ENCODE assay signal across 8 cellular contexts in the genomic region with DNA sequence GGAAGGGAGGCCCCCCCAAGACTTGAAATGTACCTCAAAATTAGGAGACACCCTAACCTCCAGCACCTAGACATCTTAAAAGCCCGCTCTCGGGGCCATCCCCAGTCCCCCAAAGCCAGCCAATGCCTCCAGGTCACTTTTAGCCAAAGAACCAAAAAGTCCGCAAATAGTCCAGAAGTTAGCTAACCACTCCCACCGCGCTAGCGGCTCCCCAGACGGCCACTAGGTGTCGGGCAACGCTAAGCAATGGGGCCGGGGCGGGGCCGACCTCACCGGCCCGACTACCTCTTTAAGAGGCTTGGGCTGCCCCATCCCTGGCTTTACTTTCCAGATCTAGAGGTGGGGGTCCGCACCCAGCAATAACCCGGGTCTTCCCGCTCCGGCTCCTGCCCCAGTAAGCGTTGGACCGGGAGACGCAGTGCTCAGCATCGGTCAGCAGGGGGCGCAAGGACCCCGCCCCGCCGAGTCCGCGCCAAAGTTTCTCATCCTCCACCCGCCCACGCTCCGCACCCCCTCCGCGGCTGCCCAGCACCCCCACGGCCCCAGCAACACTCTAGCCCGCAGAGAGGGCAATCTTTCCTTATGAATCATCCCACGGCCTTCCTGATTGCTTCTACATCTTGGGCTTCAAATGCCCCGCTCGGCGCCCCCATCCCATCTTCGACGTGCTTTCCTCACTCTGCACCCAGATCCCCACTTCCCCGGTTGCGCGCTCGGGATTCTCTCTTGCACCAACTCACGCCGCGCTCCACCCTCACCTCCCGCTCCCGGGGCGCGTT. TPM values are rescaled to one million over a fixed set of nuclear protein-coding genes. Genes with fewer than 3 reads are reported as not detected.
DNase-seq lines count a peak whose midpoint lies in the region; ATAC-seq and TF ChIP-seq lines count a peak whose summit lies in the region.

No MANE protein-coding gene starts in this region.

- H3K9me3 Mint-ChIP-seq in dendritic cell treated with granulocyte-macrophage colony-stimulating factor and Interleukin-4, amounts not matched to agents 40 ng/mL and 50 ng/mL, for 4 days, result no peaks in the 10 kb centered on the region

- H3K36me3 ChIP-seq in liver (ENCODE audit: control insufficient read depth in 4 of 4, insufficient read depth in 3 of 4, low read depth in 1 of 4, low read length in 3 of 4), result no peaks in the 10 kb centered on the region

- peak overlapping the region; percentile 71 for H3K4me3 Mint-ChIP-seq in dendritic cell treated with granulocyte-macrophage colony-stimulating factor and Interleukin-4, amounts not matched to agents 40 ng/mL and 50 ng/mL, for 4 days

- intact Hi-C loops in dendritic cell treated with granulocyte-macrophage colony-stimulating factor and Interleukin-4, amounts not matched to agents 40 ng/mL and 50 ng/mL, for 4 days (cut with micrococcal nuclease), result loop anchor here (1.0 kb wide), 2 partner anchors 73 to 97 kb away; no protein-coding TSS in a partner anchor

- peak overlapping the region; percentile 68 to 82 for H3K27ac ChIP-seq in liver (ENCODE audit: low read depth in 1 of 2, low read length in 2 of 2)

- H3K4me3 ChIP-seq in GM12875 (ENCODE audit: low read depth, low read length), result peak overlapping the region; percentile 32
- H3K4me3 ChIP-seq in liver (ENCODE audit: low read depth in 1 of 3, low read length in 3 of 3), result peak overlapping the region; percentile 17 to 47 (median 32)

- H3K27ac Mint-ChIP-seq in dendritic cell treated with granulocyte-macrophage colony-stimulating factor and Interleukin-4, amounts not matched to agents 40 ng/mL and 50 ng/mL, for 4 days, result peak overlapping the region; percentile 24

- peaks cover 0 to 2% (median 0%) of the 10 kb centered on the region in 4 donors for H3K27me3 ChIP-seq in liver (ENCODE audit: control insufficient read depth in 4 of 4, insufficient read depth in 4 of 4, low read length in 3 of 4)

- peaks cover 74% of the 10 kb centered on the region for H3K27me3 Mint-ChIP-seq in dendritic cell treated with granulocyte-macrophage colony-stimulating factor and Interleukin-4, amounts not matched to agents 40 ng/mL and 50 ng/mL, for 4 days

- peak; percentile 63 for ATAC-seq in HG03135 (IDR thresholded peaks at IDR 0.05; ENCODE audit: unreplicated experiment)
- ATAC-seq in GM21423 (IDR thresholded peaks at IDR 0.05; ENCODE audit: unreplicated experiment), result no peak

- peaks cover 19% of the 10 kb centered on the region for H3K4me1 Mint-ChIP-seq in dendritic cell treated with granulocyte-macrophage colony-stimulating factor and Interleukin-4, amounts not matched to agents 40 ng/mL and 50 ng/mL, for 4 days (ENCODE audit: low read depth)

- peak; percentile 60 to 77 for DNase-seq in NCI-H524 (lab: John Stamatoyannopoulos, UW)
- DNase-seq in activated CD4-positive, alpha-beta T cell treated with anti-CD3 and anti-CD28 coated beads, Interleukin-2, amount 50 U/mL, for 1 hour, result peak; percentile 81
- peak; percentile 83 for DNase-seq in stimulated activated CD4-positive, alpha-beta T cell treated with anti-CD3 and anti-CD28 coated beads, Interleukin-4, amount 100 ng/mL, for 1 hour

- 2% methylated on average over 52 of the region's 52 CpGs for WGBS in liver

- no peaks in the 10 kb centered on the region for H3K9me3 ChIP-seq in liver (ENCODE audit: control insufficient read depth in 4 of 4, low read length in 3 of 4)

- H3K9ac ChIP-seq in liver (ENCODE audit: low read depth in 1 of 2, low read length in 2 of 2), result peak overlapping the region in 1 of 2 donors; percentile 70

- peaks cover 0 to 15% (median 4%) of the 10 kb centered on the region in 4 donors for H3K4me1 ChIP-seq in liver (ENCODE audit: control insufficient read depth in 4 of 4, insufficient read depth in 4 of 4, low read length in 3 of 4)

- no peaks in the 10 kb centered on the region for H3K36me3 Mint-ChIP-seq in dendritic cell treated with granulocyte-macrophage colony-stimulating factor and Interleukin-4, amounts not matched to agents 40 ng/mL and 50 ng/mL, for 4 days (ENCODE audit: low read depth)

- TF ChIP-seq RAD21 in liver (IDR thresholded peaks at IDR 0.05), result peak; percentile 88 to 97

- TF ChIP-seq CTCF in GM12875 (IDR thresholded peaks at IDR 0.05; ENCODE audit: borderline replicate concordance, insufficient read depth, low read depth, low read length), result peak; percentile 96
- TF ChIP-seq CTCF in liver (IDR thresholded peaks at IDR 0.05; ENCODE audit: low read depth, low read length, missing input control), result peak; percentile 91

TF ChIP-seq in liver, 16 proteins besides CTCF, POLR2A, EP300 and RAD21:
- peak in 1 of 2 donors; percentile 4 for TF ChIP-seq HNF4A (conservative IDR thresholded peaks at IDR 0.05)
- TF ChIP-seq FOXA1 (IDR thresholded peaks at IDR 0.05), result no peak
- peak; percentile 11 for TF ChIP-seq ATF3 (IDR thresholded peaks at IDR 0.05)
- no peak for TF ChIP-seq FOXA2 (IDR thresholded peaks at IDR 0.05)
- TF ChIP-seq, protein P1, sequence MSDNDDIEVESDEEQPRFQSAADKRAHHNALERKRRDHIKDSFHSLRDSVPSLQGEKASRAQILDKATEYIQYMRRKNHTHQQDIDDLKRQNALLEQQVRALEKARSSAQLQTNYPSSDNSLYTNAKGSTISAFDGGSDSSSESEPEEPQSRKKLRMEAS (IDR thresholded peaks at IDR 0.05), result no peak
- TF ChIP-seq SP1 (IDR thresholded peaks at IDR 0.05), result peak; percentile 3
- no peak for TF ChIP-seq HNF4G (IDR thresholded peaks at IDR 0.05)
- TF ChIP-seq REST (IDR thresholded peaks at IDR 0.05), result peak; percentile 3
- TF ChIP-seq NR2F2 (IDR thresholded peaks at IDR 0.05), result no peak
- TF ChIP-seq JUND (IDR thresholded peaks at IDR 0.05), result no peak
- TF ChIP-seq, protein P2, sequence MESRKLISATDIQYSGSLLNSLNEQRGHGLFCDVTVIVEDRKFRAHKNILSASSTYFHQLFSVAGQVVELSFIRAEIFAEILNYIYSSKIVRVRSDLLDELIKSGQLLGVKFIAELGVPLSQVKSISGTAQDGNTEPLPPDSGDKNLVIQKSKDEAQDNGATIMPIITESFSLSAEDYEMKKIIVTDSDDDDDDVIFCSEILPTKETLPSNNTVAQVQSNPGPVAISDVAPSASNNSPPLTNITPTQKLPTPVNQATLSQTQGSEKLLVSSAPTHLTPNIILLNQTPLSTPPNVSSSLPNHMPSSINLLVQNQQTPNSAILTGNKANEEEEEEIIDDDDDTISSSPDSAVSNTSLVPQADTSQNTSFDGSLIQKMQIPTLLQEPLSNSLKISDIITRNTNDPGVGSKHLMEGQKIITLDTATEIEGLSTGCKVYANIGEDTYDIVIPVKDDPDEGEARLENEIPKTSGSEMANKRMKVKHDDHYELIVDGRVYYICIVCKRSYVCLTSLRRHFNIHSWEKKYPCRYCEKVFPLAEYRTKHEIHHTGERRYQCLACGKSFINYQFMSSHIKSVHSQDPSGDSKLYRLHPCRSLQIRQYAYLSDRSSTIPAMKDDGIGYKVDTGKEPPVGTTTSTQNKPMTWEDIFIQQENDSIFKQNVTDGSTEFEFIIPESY (IDR thresholded peaks at IDR 0.05), result no peak
- no peak for TF ChIP-seq TAF1 (conservative IDR thresholded peaks at IDR 0.05)
- no peak for TF ChIP-seq GABPA (IDR thresholded peaks at IDR 0.05 in 1 of 2, conservative IDR thresholded peaks at IDR 0.05 in 1 of 2)
- no peak for TF ChIP-seq RXRA (IDR thresholded peaks at IDR 0.05)
- TF ChIP-seq YY1 (IDR thresholded peaks at IDR 0.05), result peak; percentile 23
- TF ChIP-seq EGR1 (IDR thresholded peaks at IDR 0.05; ENCODE audit: low read depth in 2 of 2), result peak; percentile 73 to 87
TF ChIP-seq in liver: peak in this region for 6.

RNA-seq across cellular contexts. Expression of gene COL1A1, which starts 0.8 kb away (rescaled TPM):
- total RNA-seq in liver, result 10 to 100 TPM; 15.3 to 72.5 TPM
- polyA plus RNA-seq in liver, result 10 to 100 TPM in 1 of 2 donors, 1 to 10 TPM in 1; 8.3 to 56.3 TPM

RNA-seq across cellular contexts. Expression of gene SGCA, which starts 34.8 kb away (rescaled TPM):
- 1 to 10 TPM in 1 of 2 donors, not detected in 1; 1.3 TPM for total RNA-seq in liver
- 1 to 10 TPM in 1 of 2 donors, under 1 TPM in 1; 0.31 to 1.2 TPM for polyA plus RNA-seq in liver

RNA-seq across cellular contexts. Expression of gene PPP1R9B, which starts 50.2 kb away (rescaled TPM):
- total RNA-seq in liver, result 10 to 100 TPM in 1 of 2 donors, 1 to 10 TPM in 1; 7.4 to 26.1 TPM
- polyA plus RNA-seq in liver, result 1 to 10 TPM in 1 of 2 donors, under 1 TPM in 1; 0.90 to 6.7 TPM
